Comparison of ENCODE assay signal across 21 cellular contexts in genomic region chr15:96851613-96852012, GRCh38.
DNase-seq lines count a peak whose midpoint lies in the region; ATAC-seq, FAIRE-seq and TF ChIP-seq lines count a peak whose summit lies in the region.
"Had no signal": no experiment of that assay in that cellular context is flagged by ENCODE, and none has a peak within 500 bp of the region (broad histone marks: within the 10 kb centered on the region; RNA-seq: fewer than 3 reads in every experiment).

No MANE protein-coding gene starts in this region.

- H3K9me3 Mint-ChIP-seq in activated CD8-positive, alpha-beta T cell treated with anti-CD3 and anti-CD28 coated beads for 36 hours, result no peaks in the 10 kb centered on the region

- H3K9me3 ChIP-seq in endothelial cell of umbilical vein (replicated peaks; ENCODE audit: control insufficient read depth, insufficient read depth, low read length), result no peaks in the 10 kb centered on the region
- H3K9me3 ChIP-seq: vagina had no signal

- CTCF ChIA-PET in endothelial cell of umbilical vein (lab: Charles Lee), result interaction anchor here (0.9 to 1.9 kb wide), 4 partner anchors 10 to 394 kb away, joined by 3 to 5 read pairs (median 4); no protein-coding TSS in a partner anchor
- CTCF ChIA-PET in activated CD8-positive, alpha-beta T cell treated with anti-CD3 and anti-CD28 coated beads for 36 hours (lab: Charles Lee), result interaction anchor here (0.8 kb wide), 1 partner anchor 69 kb away, joined by 3 read pairs; no protein-coding TSS in a partner anchor

- no peaks in the 10 kb centered on the region for H3K36me3 Mint-ChIP-seq in activated CD8-positive, alpha-beta T cell treated with anti-CD3 and anti-CD28 coated beads for 36 hours (ENCODE audit: low read depth)
- H3K36me3 Mint-ChIP-seq: stimulated activated effector memory CD8-positive, alpha-beta T cell treated with anti-CD3 and anti-CD28 coated beads, Interleukin-12 subunit alpha, Interleukin-12 subunit beta, amount 100 ng/mL, for 72 hours had no signal

- no peak for ATAC-seq in activated CD8-positive, alpha-beta T cell treated with anti-CD3 and anti-CD28 coated beads for 36 hours
- no peak for ATAC-seq in esophagus mucosa
- no peak for ATAC-seq in HG03354 (IDR thresholded peaks at IDR 0.05; ENCODE audit: poor library complexity, severe bottlenecking, unreplicated experiment)
- ATAC-seq: activated T-helper 17 cell treated with anti-CD3 and anti-CD28 coated beads, Interleukin-2, amount 50 U/mL, for 72 hours; right cardiac atrium; stimulated activated effector memory CD8-positive, alpha-beta T cell treated with anti-CD3 and anti-CD28 coated beads, Interleukin-12 subunit alpha, Interleukin-12 subunit beta, amount 100 ng/mL, for 72 hours had no signal

- H3K4me1 Mint-ChIP-seq in activated CD8-positive, alpha-beta T cell treated with anti-CD3 and anti-CD28 coated beads for 36 hours (ENCODE audit: low read depth), result no peaks in the 10 kb centered on the region
- H3K4me1 Mint-ChIP-seq: stimulated activated effector memory CD8-positive, alpha-beta T cell treated with anti-CD3 and anti-CD28 coated beads, Interleukin-12 subunit alpha, Interleukin-12 subunit beta, amount 100 ng/mL, for 72 hours had no signal

- H3K4me1 ChIP-seq in endothelial cell of umbilical vein (ENCODE audit: control insufficient read depth, extremely low read depth, insufficient read depth, low read length), result peaks cover 9% of the 10 kb centered on the region
- H3K4me1 ChIP-seq: BLaER1, vagina had no signal

- TF ChIP-seq POLR2A in endothelial cell of umbilical vein (IDR thresholded peaks at IDR 0.05; ENCODE audit: low read depth, low read length), result no peak

- no peaks in the 10 kb centered on the region for H3K27me3 ChIP-seq in endothelial cell of umbilical vein (ENCODE audit: control insufficient read depth in 2 of 2, insufficient read depth in 2 of 2, low read length in 2 of 2)
- H3K27me3 ChIP-seq: BLaER1, hepatocyte, vagina had no signal

- peaks cover 2% of the 10 kb centered on the region for H3K27me3 Mint-ChIP-seq in activated CD8-positive, alpha-beta T cell treated with anti-CD3 and anti-CD28 coated beads for 36 hours
- H3K27me3 Mint-ChIP-seq: activated T-helper 17 cell treated with anti-CD3 and anti-CD28 coated beads, Interleukin-2, amount 50 U/mL, for 72 hours had no signal

- H3K79me2 ChIP-seq in endothelial cell of umbilical vein (ENCODE audit: control insufficient read depth, insufficient read depth, low read length), result no peaks in the 10 kb centered on the region
- H3K79me2 ChIP-seq: hepatocyte had no signal

- intact Hi-C loops in endothelial cell of umbilical vein (cut with micrococcal nuclease), result no loop called here
- intact Hi-C loops in activated CD8-positive, alpha-beta T cell treated with anti-CD3 and anti-CD28 coated beads for 36 hours (cut with micrococcal nuclease), result no loop called here

- H4K20me1 ChIP-seq in endothelial cell of umbilical vein (replicated peaks; ENCODE audit: control insufficient read depth, extremely low read depth, insufficient read depth, low read length), result no peaks in the 10 kb centered on the region
- H4K20me1 ChIP-seq: BLaER1 had no signal

- DNase-seq in HK-2 (ENCODE audit: unreplicated experiment) (peak; percentile 31), RCC 7860 (ENCODE audit: low spot score) (peak; percentile 94), endothelial cell of umbilical vein (ENCODE audit: low read depth, low spot score) (peak; percentile 43), renal cortical epithelial cell (ENCODE audit: low read depth) (peak; percentile 78), GM20000 (ENCODE audit: low spot score) (no peak)
- no peak for DNase-seq in activated CD8-positive, alpha-beta T cell treated with anti-CD3 and anti-CD28 coated beads for 36 hours
- DNase-seq: activated CD4-positive, alpha-beta T cell treated with anti-CD3 and anti-CD28 coated beads, Interleukin-2, amount 50 U/mL, for 4 hours; DND-41; effector CD8-positive, alpha-beta T cell; NCI-H1048; right cardiac atrium; stimulated activated CD4-positive, alpha-beta T cell treated with anti-CD3 and anti-CD28 coated beads, Interleukin-4, amount 100 ng/mL, for 4 hours had no signal

- H3K4me3 ChIP-seq in endothelial cell of umbilical vein (replicated peaks in 1 of 3; ENCODE audit: insufficient read depth in 1 of 3, low read depth in 1 of 3, low read length in 3 of 3), result no peak overlapping the region
- H3K4me3 ChIP-seq: BLaER1, hepatocyte, vagina had no signal

- TF ChIP-seq CTCF in endothelial cell of umbilical vein (IDR thresholded peaks at IDR 0.05; ENCODE audit: extremely low read depth in 1 of 2, insufficient read depth in 1 of 2, low read depth in 1 of 2, low read length in 2 of 2) (no peak), GM20000 (IDR thresholded peaks at IDR 0.05; ENCODE audit: extremely low read depth, missing control alignments) (no peak)
- no peak for TF ChIP-seq CTCF in activated CD8-positive, alpha-beta T cell treated with anti-CD3 and anti-CD28 coated beads for 36 hours (IDR thresholded peaks at IDR 0.05)

- H3K27ac ChIP-seq in endothelial cell of umbilical vein (ENCODE audit: insufficient read depth, low read depth, low read length), result no peak overlapping the region
- H3K27ac ChIP-seq: BLaER1, hepatocyte, vagina had no signal

- H3K4me2 ChIP-seq in endothelial cell of umbilical vein (ENCODE audit: insufficient read depth, low read length), result no peak overlapping the region
- H3K4me2 ChIP-seq: BLaER1, hepatocyte had no signal

- no peaks in the 10 kb centered on the region for H3K9me1 ChIP-seq in endothelial cell of umbilical vein (replicated peaks; ENCODE audit: control insufficient read depth, extremely low read depth, insufficient read depth, low read length)

- H3K27ac Mint-ChIP-seq in activated CD8-positive, alpha-beta T cell treated with anti-CD3 and anti-CD28 coated beads for 36 hours, result no peak overlapping the region
- H3K27ac Mint-ChIP-seq: activated T-helper 17 cell treated with anti-CD3 and anti-CD28 coated beads, Interleukin-2, amount 50 U/mL, for 72 hours; nephron; stimulated activated effector memory CD8-positive, alpha-beta T cell treated with anti-CD3 and anti-CD28 coated beads, Interleukin-12 subunit alpha, Interleukin-12 subunit beta, amount 100 ng/mL, for 72 hours; T-helper 2 cell treated with Interferon-gamma antibody and Interleukin-4, amounts not matched to agents 5 μg/mL and 100 μg/mL, for 36 hours had no signal

- POLR2A ChIA-PET in endothelial cell of umbilical vein (lab: Charles Lee), result no interaction called here
- POLR2A ChIA-PET in activated CD8-positive, alpha-beta T cell treated with anti-CD3 and anti-CD28 coated beads for 36 hours (lab: Charles Lee), result no interaction called here

- no peak overlapping the region for H3K9ac ChIP-seq in endothelial cell of umbilical vein (replicated peaks; ENCODE audit: extremely low read depth, insufficient read depth, low read length)
- H3K9ac ChIP-seq: BLaER1 had no signal

- BruUV-seq in endothelial cell of umbilical vein (replicated peaks; lab: Mats Ljungman, UMichigan), result no TSS peak

- FAIRE-seq in RCC 7860 (lab: Jason Lieb, UNC), result peak; percentile 88
- FAIRE-seq in endothelial cell of umbilical vein (lab: Jason Lieb, UNC), result no peak

- no peak overlapping the region for H3K4me3 Mint-ChIP-seq in activated CD8-positive, alpha-beta T cell treated with anti-CD3 and anti-CD28 coated beads for 36 hours
- H3K4me3 Mint-ChIP-seq: activated T-helper 17 cell treated with anti-CD3 and anti-CD28 coated beads, Interleukin-2, amount 50 U/mL, for 72 hours; nephron; stimulated activated effector memory CD8-positive, alpha-beta T cell treated with anti-CD3 and anti-CD28 coated beads, Interleukin-12 subunit alpha, Interleukin-12 subunit beta, amount 100 ng/mL, for 72 hours; T-helper 2 cell treated with Interferon-gamma antibody and Interleukin-4, amounts not matched to agents 5 μg/mL and 100 μg/mL, for 36 hours had no signal

- H3K36me3 ChIP-seq in endothelial cell of umbilical vein (ENCODE audit: control insufficient read depth in 2 of 2, extremely low read depth in 1 of 2, insufficient read depth in 2 of 2, low read length in 2 of 2), result no peaks in the 10 kb centered on the region
- H3K36me3 ChIP-seq: BLaER1, vagina had no signal

- H2AFZ ChIP-seq in endothelial cell of umbilical vein (ENCODE audit: low read depth, low read length), result no peak overlapping the region
- H2AFZ ChIP-seq: hepatocyte had no signal

- dilution Hi-C loops in endothelial cell of umbilical vein (cut with MboI; ENCODE audit: extremely low pct_ligation_motif_present, low sequenced_read_pairs), result no loop called here

TF ChIP-seq in endothelial cell of umbilical vein, 7 proteins besides CTCF, POLR2A, EP300 and RAD21:
- TF ChIP-seq FOS (IDR thresholded peaks at IDR 0.05; ENCODE audit: borderline replicate concordance, insufficient read depth, low read length) (peak; percentile 46), POLR2AphosphoS5 (IDR thresholded peaks at IDR 0.05; ENCODE audit: insufficient read depth, low read depth, low read length) (peak; percentile 31), JUN (IDR thresholded peaks at IDR 0.05; ENCODE audit: borderline replicate concordance, insufficient read depth, insufficient read length, low read depth) (peak; percentile 7), EZH2 (IDR thresholded peaks at IDR 0.05; ENCODE audit: borderline replicate concordance, low read depth, low read length, severe bottlenecking) (no peak), MYC (IDR thresholded peaks at IDR 0.05; ENCODE audit: low read depth, low read length) (no peak)
- TF ChIP-seq, protein P1, sequence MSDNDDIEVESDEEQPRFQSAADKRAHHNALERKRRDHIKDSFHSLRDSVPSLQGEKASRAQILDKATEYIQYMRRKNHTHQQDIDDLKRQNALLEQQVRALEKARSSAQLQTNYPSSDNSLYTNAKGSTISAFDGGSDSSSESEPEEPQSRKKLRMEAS (IDR thresholded peaks at IDR 0.05; ENCODE audit: insufficient read depth, insufficient read length), result no peak

Comparison
In these comparisons a context has a peak if more than half of its experiments do, and no peak if none do; other contexts are left out.
1. DNase-seq: peak in HK-2 (single experiment), RCC 7860 (single experiment), endothelial cell of umbilical vein (single experiment) and renal cortical epithelial cell (single experiment); none in activated CD8-positive, alpha-beta T cell treated with anti-CD3 and anti-CD28 coated beads for 36 hours (single experiment) and GM20000 (single experiment).